19 cellular contexts compared by ENCODE assay signal in the genomic region with DNA sequence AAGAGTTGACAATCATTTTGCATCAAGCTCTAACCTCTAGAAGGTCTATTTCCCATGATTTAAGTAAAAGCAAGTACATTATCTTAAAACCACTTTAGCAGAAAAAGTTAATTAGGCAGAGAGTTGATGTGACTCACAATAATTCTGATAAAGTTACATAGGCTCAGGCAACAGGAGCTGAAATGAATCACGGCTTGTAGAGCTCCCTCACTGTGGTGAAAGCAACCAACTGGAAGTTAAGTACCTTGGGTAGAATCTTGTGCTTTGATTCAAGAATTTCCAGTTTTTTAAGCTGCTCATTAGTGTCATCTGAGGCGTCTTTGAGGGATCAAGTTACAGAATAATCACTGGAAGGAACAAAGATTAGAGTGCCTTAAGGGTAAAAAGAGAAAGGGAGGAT.
DNase-seq lines count a peak whose midpoint lies in the region; ATAC-seq and TF ChIP-seq lines count a peak whose summit lies in the region.
"Had no signal": no experiment of that assay in that cellular context is flagged by ENCODE, and none has a peak within 500 bp of the region (broad histone marks: within the 10 kb centered on the region; RNA-seq: fewer than 3 reads in every experiment).

No MANE protein-coding gene starts in this region.

- no peaks in the 10 kb centered on the region for H4K20me1 ChIP-seq in PC-3 (ENCODE audit: low read length)

- CTCF ChIA-PET in PC-3 (lab: Charles Lee): interaction anchor here (0.7 kb wide), 1 partner anchor 287 kb away, joined by 3 read pairs; no protein-coding TSS in a partner anchor

- intact Hi-C loops in PC-3 (cut with micrococcal nuclease): no loop called here

- ATAC-seq in PC-3 (peak; percentile 77), HG02938 (IDR thresholded peaks at IDR 0.05; ENCODE audit: unreplicated experiment) (no peak)
- ATAC-seq: activated T-cell treated with anti-CD3 and anti-CD28 coated beads, Interleukin-2, amount 50 U/mL, for 72 hours; right lobe of liver had no signal

- H3K4me1 ChIP-seq in PC-3 (ENCODE audit: insufficient read depth, low read length): peaks cover 31% of the 10 kb centered on the region
- H3K4me1 ChIP-seq: right lobe of liver had no signal

- POLR2A ChIA-PET in PC-3 (lab: Charles Lee; ENCODE audit: unreplicated experiment): no interaction called here

- BruUV-seq in PC-3 (replicated peaks; lab: Mats Ljungman, UMichigan): no TSS peak

- no peaks in the 10 kb centered on the region for H3K27me3 ChIP-seq in PC-3 (ENCODE audit: low read length)
- H3K27me3 ChIP-seq: right lobe of liver had no signal

- DNase-seq in DMS53 (lab: John Stamatoyannopoulos, UW) (peak; percentile 28), DMS53 treated with DMSO at 0.1 percent for 48 hours (lab: John Stamatoyannopoulos, UW; ENCODE audit: unreplicated experiment) (no peak), PC-3 (peak; percentile 88), epithelial cell of prostate (ENCODE audit: low read depth, low spot score) (peak; percentile 66), retinal pigment epithelial cell (ENCODE audit: low read depth) (peak; percentile 99), NCI-H187 treated with DMSO at 0.1 percent for 48 hours (lab: John Stamatoyannopoulos, UW) (no peak)
- no peak for DNase-seq in activated CD4-positive, CD25-positive, alpha-beta regulatory T cell treated with anti-CD3 and anti-CD28 coated beads, Interleukin-2, amount 50 U/mL, for 72 hours
- DNase-seq: activated CD4-positive, alpha-beta T cell treated with anti-CD3 and anti-CD28 coated beads, Interleukin-2, amount 10 ng/mL, durations not matched to agents 7 days and 5 days; activated T-cell treated with anti-CD3 and anti-CD28 coated beads, Interleukin-2, amount 50 U/mL, for 72 hours; amygdala; CD4-positive, alpha-beta memory T cell; hypothalamus; NCI-H1417 treated with DMSO at 0.1 percent for 48 hours; NCI-H510A treated with DMSO at 0.1 percent for 48 hours; right lobe of liver; stimulated activated CD4-positive, alpha-beta T cell treated with anti-CD3 and anti-CD28 coated beads, Interleukin-4, amount 100 ng/mL, for 4 hours had no signal

- TF ChIP-seq CTCF in PC-3 (conservative IDR thresholded peaks at IDR 0.05; ENCODE audit: low read depth, low read length): no peak
- TF ChIP-seq CTCF in retinal pigment epithelial cell (conservative IDR thresholded peaks at IDR 0.05; ENCODE audit: low read depth, low read length): no peak

- H2AFZ ChIP-seq in PC-3 (ENCODE audit: low read length): peak overlapping the region; percentile 16; the same call in 1 of the 2 replicates

- no peak overlapping the region for H3K9ac ChIP-seq in PC-3 (ENCODE audit: low read length)

- H3K36me3 ChIP-seq in PC-3 (ENCODE audit: low read depth, low read length): no peaks in the 10 kb centered on the region
- H3K36me3 ChIP-seq: esophagus muscularis mucosa, right lobe of liver had no signal

- H3K4me3 ChIP-seq in PC-3 (ENCODE audit: low read length) (peak overlapping the region; percentile 27; the same call in 1 of the 2 replicates), retinal pigment epithelial cell (ENCODE audit: low read length) (no peak overlapping the region)
- H3K4me3 ChIP-seq: esophagus muscularis mucosa, lung, right lobe of liver had no signal

- H3K27ac ChIP-seq in PC-3 (ENCODE audit: low read length): peak overlapping the region; percentile 80
- no peak overlapping the region for H3K27ac ChIP-seq in epithelial cell of prostate
- H3K27ac ChIP-seq: esophagus muscularis mucosa, right lobe of liver had no signal

- H3K79me2 ChIP-seq in PC-3 (ENCODE audit: low read length): no peaks in the 10 kb centered on the region

- H3K9me2 ChIP-seq in PC-3 (replicated peaks; ENCODE audit: low read length): no peaks in the 10 kb centered on the region

- H3K4me2 ChIP-seq in PC-3 (ENCODE audit: low read length): peak overlapping the region; percentile 68

- peaks cover 4% of the 10 kb centered on the region for H3F3A ChIP-seq in PC-3 (ENCODE audit: low read length, unreplicated experiment)

- H3K9me3 ChIP-seq in PC-3 (ENCODE audit: low read length): no peaks in the 10 kb centered on the region
- H3K9me3 ChIP-seq: esophagus muscularis mucosa, right lobe of liver had no signal

Comparison
In these comparisons a context has a peak if more than half of its experiments do, and no peak if none do; other contexts are left out.
1. DNase-seq: peak in DMS53 (single experiment), PC-3 (single experiment), epithelial cell of prostate (single experiment) and retinal pigment epithelial cell (single experiment); none in DMS53 treated with DMSO at 0.1 percent for 48 hours (single experiment), NCI-H187 treated with DMSO at 0.1 percent for 48 hours (single experiment) and activated CD4-positive, CD25-positive, alpha-beta regulatory T cell treated with anti-CD3 and anti-CD28 coated beads, Interleukin-2, amount 50 U/mL, for 72 hours (single experiment).